8 cellular contexts compared by ENCODE assay signal in the genomic region with DNA sequence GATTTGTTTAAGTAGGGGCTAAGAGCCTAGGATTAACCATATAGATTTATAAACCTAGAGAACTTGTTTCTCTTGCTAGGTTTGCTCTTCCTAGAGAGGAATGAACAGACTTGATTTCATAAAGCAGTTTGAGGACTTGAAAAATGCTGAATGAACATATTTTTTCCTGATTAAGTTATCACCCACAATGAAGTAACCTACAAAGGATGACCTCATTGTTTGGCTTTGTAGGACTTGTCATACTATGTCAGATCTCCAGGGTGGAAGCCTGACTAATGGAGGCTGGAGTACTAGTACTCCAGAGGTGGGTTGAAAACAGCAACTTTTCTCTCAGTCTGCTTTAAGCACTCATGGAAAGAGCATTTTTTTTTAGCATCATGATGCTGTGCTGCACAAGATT. TPM values are rescaled to one million over a fixed set of nuclear protein-coding genes. Genes with fewer than 3 reads are reported as not detected.
A peak's percentile ranks its signal among the peaks of the same experiment; 100 is the strongest.
DNase-seq lines count a peak whose midpoint lies in the region; ATAC-seq, FAIRE-seq and TF ChIP-seq lines count a peak whose summit lies in the region.
"Not testable (repeated sequence)": the region's sequence is repeated elsewhere in the genome, so short reads cannot be mapped to it uniquely, and the experiment has no call there.

No MANE protein-coding gene starts in this region.

- not testable (repeated sequence) for H3K79me2 ChIP-seq in smooth muscle cell (ENCODE audit: low read depth)

- peak; percentile 89 for FAIRE-seq in A549 (lab: Jason Lieb, UNC)

- not testable (repeated sequence) for H3K4me3 ChIP-seq in A549; IMR-90 (ENCODE audit: insufficient read depth, low read depth, low read length); choroid plexus epithelial cell (ENCODE audit: low read depth, low read length); smooth muscle cell

- not testable (repeated sequence) for H2AFZ ChIP-seq in IMR-90 (replicated peaks; ENCODE audit: low read length, poor library complexity); smooth muscle cell (ENCODE audit: low read depth)

- not testable (repeated sequence) for H3F3A ChIP-seq in smooth muscle cell (ENCODE audit: low read depth)

- TF ChIP-seq RAD21 in A549 (conservative IDR thresholded peaks at IDR 0.05 in 1 of 2, IDR thresholded peaks at IDR 0.05 in 1 of 2); IMR-90 (IDR thresholded peaks at IDR 0.05; ENCODE audit: low read length): not testable (repeated sequence)

- H3K18ac ChIP-seq in IMR-90 (ENCODE audit: low read depth, low read length) = not testable (repeated sequence)

- not testable (repeated sequence) for TF ChIP-seq EP300 in A549 (IDR thresholded peaks at IDR 0.05)

- H2BK20ac ChIP-seq in IMR-90 (ENCODE audit: low read depth, low read length) = not testable (repeated sequence)

- not testable (repeated sequence) for H3K36me3 ChIP-seq in IMR-90 (ENCODE audit: control insufficient read depth, insufficient read depth, low read length); smooth muscle cell (ENCODE audit: low read depth)

- not testable (repeated sequence) for DNase-seq in A549 (ENCODE audit: low read depth in 1 of 2, low spot score in 1 of 2); smooth muscle cell (lab: John Stamatoyannopoulos, UW; ENCODE audit: unreplicated experiment)
- DNase-seq in IMR-90 (peak; percentile 44), amniotic epithelial cell (ENCODE audit: low read depth) (peak; percentile 46), choroid plexus epithelial cell (ENCODE audit: low read depth) (peak; percentile 25), fibroblast of peridontal ligament (ENCODE audit: extremely low read depth) (peak; percentile 33), kidney tubule cell (ENCODE audit: low spot score) (peak; percentile 19)

- H3K14ac ChIP-seq in IMR-90 (replicated peaks; ENCODE audit: low read depth, low read length) = not testable (repeated sequence)

- H3K9ac ChIP-seq in IMR-90 (ENCODE audit: low read depth, low read length); smooth muscle cell (ENCODE audit: low read depth): not testable (repeated sequence)

- H3K9me1 ChIP-seq in IMR-90 (ENCODE audit: insufficient read depth, low read length) = not testable (repeated sequence)

- H3K56ac ChIP-seq in IMR-90 (ENCODE audit: extremely low read depth, insufficient read depth, low read length) = not testable (repeated sequence)

- H3K27me3 ChIP-seq in IMR-90 (ENCODE audit: control insufficient read depth, insufficient read depth, low read length); smooth muscle cell (ENCODE audit: low read depth): not testable (repeated sequence)

- not testable (repeated sequence) for H3K23ac ChIP-seq in IMR-90 (ENCODE audit: low read depth, low read length)

- in situ Hi-C loops in IMR-90 (cut with MboI; ENCODE audit: low sequenced_read_pairs) = not testable (repeated sequence)

- not testable (repeated sequence) for H2BK120ac ChIP-seq in IMR-90 (ENCODE audit: low read depth, low read length)

- not testable (repeated sequence) for H3K4me1 ChIP-seq in A549; IMR-90 (ENCODE audit: control insufficient read depth, insufficient read depth, low read length); smooth muscle cell (ENCODE audit: low read depth)

- H2BK5ac ChIP-seq in IMR-90 (ENCODE audit: low read depth, low read length, poor library complexity, severe bottlenecking) = not testable (repeated sequence)

- ATAC-seq in A549 (peak; percentile 74 to 82; a peak in 4 of 6 replicates), IMR-90 (ENCODE audit: low read depth) (peak; percentile 89), SK-N-SH treated with all-trans-retinoic acid at 6 μM for 48 hours (peak; percentile 70)

- not testable (repeated sequence) for H3K4ac ChIP-seq in IMR-90 (ENCODE audit: low read depth, low read length)

- not testable (repeated sequence) for H3K9me3 ChIP-seq in A549; IMR-90 (ENCODE audit: control insufficient read depth, insufficient read depth, low read length); smooth muscle cell (replicated peaks; ENCODE audit: low read depth)

- not testable (repeated sequence) for BruUV-seq in IMR-90 (replicated peaks; lab: Mats Ljungman, UMichigan)

- H4K20me1 ChIP-seq in IMR-90 (ENCODE audit: insufficient read depth, low read length); smooth muscle cell (ENCODE audit: low read depth): not testable (repeated sequence)

- not testable (repeated sequence) for H2AK5ac ChIP-seq in IMR-90 (ENCODE audit: low read depth, low read length)

- H4K5ac ChIP-seq in IMR-90 (ENCODE audit: low read depth, low read length) = not testable (repeated sequence)

- POLR2A ChIA-PET in A549 (lab: Yijun Ruan, JAX); IMR-90 (lab: Charles Lee; ENCODE audit: unreplicated experiment): not testable (repeated sequence)

- H2AK9ac ChIP-seq in IMR-90 (replicated peaks; ENCODE audit: low read depth, low read length, poor library complexity) = not testable (repeated sequence)

- not testable (repeated sequence) for H2BK15ac ChIP-seq in IMR-90 (ENCODE audit: low read depth, low read length)

- not testable (repeated sequence) for H4K91ac ChIP-seq in IMR-90 (ENCODE audit: insufficient read depth, low read depth, low read length)

- not testable (repeated sequence) for H3K4me2 ChIP-seq in A549; IMR-90 (ENCODE audit: low read depth, low read length); smooth muscle cell

- TF ChIP-seq POLR2A in A549 (IDR thresholded peaks at IDR 0.05; ENCODE audit: low read length); IMR-90 (IDR thresholded peaks at IDR 0.05; ENCODE audit: low read depth, low read length): not testable (repeated sequence)

- not testable (repeated sequence) for TF ChIP-seq CTCF in A549 (IDR thresholded peaks at IDR 0.05); IMR-90 (conservative IDR thresholded peaks at IDR 0.05; ENCODE audit: low read depth, low read length); choroid plexus epithelial cell (conservative IDR thresholded peaks at IDR 0.05; ENCODE audit: low read depth, low read length); smooth muscle cell (IDR thresholded peaks at IDR 0.05; ENCODE audit: borderline replicate concordance, insufficient read depth, poor library complexity, severe bottlenecking)

- CTCF ChIA-PET in A549 (lab: Yijun Ruan, JAX); IMR-90 (lab: Yijun Ruan, JAX): not testable (repeated sequence)

- dilution Hi-C loops in IMR-90 (cut with HindIII; ENCODE audit: low sequenced_read_pairs, unreplicated experiment) = not testable (repeated sequence)

- intact Hi-C loops in IMR-90 (cut with micrococcal nuclease) = not testable (repeated sequence)

- H3K79me1 ChIP-seq in IMR-90 (ENCODE audit: low read depth in 1 of 2, low read length in 2 of 2) = not testable (repeated sequence)

- not testable (repeated sequence) for H3K27ac ChIP-seq in A549; IMR-90 (ENCODE audit: insufficient read depth, low read length)
- peak overlapping the region; percentile 76 for H3K27ac ChIP-seq in smooth muscle cell (ENCODE audit: low read depth)

- H4K8ac ChIP-seq in IMR-90 (ENCODE audit: low read depth in 2 of 2, low read length in 2 of 2) = not testable (repeated sequence)

TF ChIP-seq in A549, 52 proteins besides CTCF, POLR2A, EP300 and RAD21:
- TF ChIP-seq MAFK (IDR thresholded peaks at IDR 0.05; ENCODE audit: partially characterized antibody) = peak; percentile 61

TF ChIP-seq in IMR-90, 13 proteins besides CTCF, POLR2A, EP300 and RAD21:
- TF ChIP-seq MAFK (IDR thresholded peaks at IDR 0.05; ENCODE audit: low read depth, low read length) = peak; percentile 73

RNA-seq across cellular contexts. Expression of a gene that starts 12.0 kb away (rescaled TPM):
- polyA plus RNA-seq in A549 (2011; rRNA removed) = 141 and 169 TPM in 2 replicates
- polyA plus RNA-seq in A549 (2012; cell fraction: cytosol; rRNA removed) = 36.5 and 40.8 TPM in 2 replicates
- polyA plus RNA-seq in A549 (2012; cell fraction: nucleus; rRNA removed) = 77.1 and 108 TPM in 2 replicates
- 99.2 to 104 TPM (median 100 TPM) in 3 replicates for polyA plus RNA-seq in A549 (2017; fragmentation: RNase III; extraction: RNeasy Plus Mini Kit Qiagen cat#74134 plus additional on column Dnase treatment)
- 85.0 and 98.2 TPM in 2 replicates for polyA minus RNA-seq in A549 (2011; rRNA and poly(A)+ RNA removed)
- 54.1 and 73.9 TPM in 2 replicates for total RNA-seq in IMR-90 (2012; rRNA removed)
- polyA plus RNA-seq in IMR-90 (2012; rRNA removed) = 60.0 and 64.6 TPM in 2 replicates
- polyA plus RNA-seq in IMR-90 (2012; cell fraction: cytosol; rRNA removed) = 16.7 and 44.2 TPM in 2 replicates
- polyA plus RNA-seq in IMR-90 (2012; cell fraction: nucleus; rRNA removed; ENCODE audit: low replicate concordance) = 159 and 184 TPM in 2 replicates
- total RNA-seq in smooth muscle cell = 67.3 and 70.5 TPM in 2 replicates
- 50.2 and 71.6 TPM in 2 replicates for polyA plus RNA-seq in smooth muscle cell
